1 cellular context compared by ENCODE assay signal in genomic region chr1:1616045-1616821, GRCh38.
TF ChIP-seq lines count a peak whose summit lies in the region.

No MANE protein-coding gene starts in this region.

TF ChIP-seq in HepG2, 621 proteins besides CTCF, POLR2A, EP300 and RAD21 (continues in another document):
- TF ChIP-seq CBX1 (IDR thresholded peaks at IDR 0.05; ENCODE audit: low read depth), result no peak
- TF ChIP-seq ARHGAP35 (CRISPR knock-in tag; IDR thresholded peaks at IDR 0.05; ENCODE audit: borderline replicate concordance), result no peak
- TF ChIP-seq ZNF510 (CRISPR knock-in tag; IDR thresholded peaks at IDR 0.05; ENCODE audit: low read depth), result no peak
- no peak for TF ChIP-seq SNAPC4 (CRISPR knock-in tag; IDR thresholded peaks at IDR 0.05)
- TF ChIP-seq SNAPC5 (CRISPR knock-in tag; IDR thresholded peaks at IDR 0.05; ENCODE audit: borderline replicate concordance), result no peak
- TF ChIP-seq HOXA9 (CRISPR knock-in tag; IDR thresholded peaks at IDR 0.05; ENCODE audit: borderline replicate concordance), result no peak
- no peak for TF ChIP-seq NFIB (CRISPR knock-in tag; IDR thresholded peaks at IDR 0.05; ENCODE audit: borderline replicate concordance)
- TF ChIP-seq MBD4 (IDR thresholded peaks at IDR 0.05; ENCODE audit: borderline replicate concordance, low read length), result no peak
- no peak for TF ChIP-seq TAF1 (CRISPR knock-in tag; IDR thresholded peaks at IDR 0.05)
- no peak for TF ChIP-seq IKZF4 (CRISPR knock-in tag; IDR thresholded peaks at IDR 0.05; ENCODE audit: borderline replicate concordance, low read depth, not compliant biosample characterization)
- 0 out of 2 replicates have a peak, but pooled peaks have one; percentile 8 for TF ChIP-seq TOPORS (CRISPR knock-in tag; IDR thresholded peaks at IDR 0.05)
- TF ChIP-seq ZNF12 (CRISPR knock-in tag; IDR thresholded peaks at IDR 0.05), result no peak
- TF ChIP-seq ZNF512B (CRISPR knock-in tag; IDR thresholded peaks at IDR 0.05; ENCODE audit: borderline replicate concordance), result no peak
- TF ChIP-seq ZNF766 (CRISPR knock-in tag; IDR thresholded peaks at IDR 0.05; ENCODE audit: borderline replicate concordance), result no peak
- no peak for TF ChIP-seq YY1 (IDR thresholded peaks at IDR 0.05; ENCODE audit: insufficient read depth, insufficient replicate concordance, low read depth, low read length)
- TF ChIP-seq ZNF704 (CRISPR knock-in tag; IDR thresholded peaks at IDR 0.05; ENCODE audit: borderline replicate concordance), result 0 out of 2 replicates have a peak, but pooled peaks have one; percentile 13
- TF ChIP-seq E2F1 (CRISPR knock-in tag; IDR thresholded peaks at IDR 0.05), result no peak
- no peak for TF ChIP-seq RNF2 (conservative IDR thresholded peaks at IDR 0.05; ENCODE audit: low read depth)
- no peak for TF ChIP-seq PLRG1 (conservative IDR thresholded peaks at IDR 0.05)
- TF ChIP-seq ZNF552 (CRISPR knock-in tag; IDR thresholded peaks at IDR 0.05; ENCODE audit: borderline replicate concordance), result no peak
- TF ChIP-seq ZNF703 (CRISPR knock-in tag; IDR thresholded peaks at IDR 0.05; ENCODE audit: borderline replicate concordance), result no peak
- no peak for TF ChIP-seq TRIM24 (CRISPR knock-in tag; IDR thresholded peaks at IDR 0.05)
- no peak for TF ChIP-seq GABPA (IDR thresholded peaks at IDR 0.05; ENCODE audit: low read depth, low read length)
- no peak for TF ChIP-seq GABPA (CRISPR knock-in tag; IDR thresholded peaks at IDR 0.05; ENCODE audit: low read depth)
- 0 out of 2 replicates have a peak, but pooled peaks have one; percentile 10 for TF ChIP-seq ZNF746 (CRISPR knock-in tag; IDR thresholded peaks at IDR 0.05)
- TF ChIP-seq SRSF4 (IDR thresholded peaks at IDR 0.05; ENCODE audit: low read depth, low read length, poor library complexity, severe bottlenecking), result no peak
- TF ChIP-seq ZSCAN5A (CRISPR knock-in tag; IDR thresholded peaks at IDR 0.05; ENCODE audit: borderline replicate concordance), result no peak
- TF ChIP-seq FUBP1 (CRISPR knock-in tag; IDR thresholded peaks at IDR 0.05; ENCODE audit: borderline replicate concordance), result no peak
- no peak for TF ChIP-seq TIGD3 (CRISPR knock-in tag; IDR thresholded peaks at IDR 0.05; ENCODE audit: borderline replicate concordance)
- TF ChIP-seq ZNF329 (CRISPR knock-in tag; IDR thresholded peaks at IDR 0.05; ENCODE audit: low read depth), result no peak
- TF ChIP-seq ZNF263 (CRISPR knock-in tag; IDR thresholded peaks at IDR 0.05), result no peak
- no peak for TF ChIP-seq HES4 (CRISPR knock-in tag; IDR thresholded peaks at IDR 0.05; ENCODE audit: borderline replicate concordance)
- no peak for TF ChIP-seq ARNT (IDR thresholded peaks at IDR 0.05)
- 0 out of 2 replicates have a peak, but pooled peaks have one; percentile 3 for TF ChIP-seq TMF1 (CRISPR knock-in tag; IDR thresholded peaks at IDR 0.05; ENCODE audit: low read depth)
- no peak for TF ChIP-seq SMAD3 (CRISPR knock-in tag; IDR thresholded peaks at IDR 0.05)
- no peak for TF ChIP-seq SYNCRIP (IDR thresholded peaks at IDR 0.05; ENCODE audit: insufficient read depth, low read depth, low read length)
- TF ChIP-seq ZFY (CRISPR knock-in tag; IDR thresholded peaks at IDR 0.05), result peak; percentile 13; the same call in 1 of the 2 replicates
- TF ChIP-seq ZMYM4 (CRISPR knock-in tag; IDR thresholded peaks at IDR 0.05), result no peak
- TF ChIP-seq ZNF24 (IDR thresholded peaks at IDR 0.05), result no peak
- 0 out of 2 replicates have a peak, but pooled peaks have one; percentile 8 for TF ChIP-seq KDM5A (IDR thresholded peaks at IDR 0.05; ENCODE audit: borderline replicate concordance, low read length)
- no peak for TF ChIP-seq TAF15 (IDR thresholded peaks at IDR 0.05; ENCODE audit: low read depth, low read length, poor library complexity, severe bottlenecking)
- TF ChIP-seq NFKB2 (CRISPR knock-in tag; IDR thresholded peaks at IDR 0.05; ENCODE audit: borderline replicate concordance), result no peak
- TF ChIP-seq ZNF777 (CRISPR knock-in tag; IDR thresholded peaks at IDR 0.05), result peak; percentile 36; the same call in 1 of the 2 replicates
- no peak for TF ChIP-seq PREB (CRISPR knock-in tag; IDR thresholded peaks at IDR 0.05)
- no peak for TF ChIP-seq ZBTB2 (CRISPR knock-in tag; IDR thresholded peaks at IDR 0.05; ENCODE audit: low read depth)
- TF ChIP-seq ATF1 (CRISPR knock-in tag; IDR thresholded peaks at IDR 0.05), result no peak
- TF ChIP-seq SIN3B (IDR thresholded peaks at IDR 0.05; ENCODE audit: low read length), result no peak
- TF ChIP-seq KLF13 (CRISPR knock-in tag; IDR thresholded peaks at IDR 0.05), result no peak
- TF ChIP-seq SCMH1 (CRISPR knock-in tag; IDR thresholded peaks at IDR 0.05; ENCODE audit: borderline replicate concordance), result no peak
- no peak for TF ChIP-seq SP2 (CRISPR knock-in tag; IDR thresholded peaks at IDR 0.05)
